1 cellular context compared by ENCODE assay signal in genomic region chr9:73009649-73010288, GRCh38.
TF ChIP-seq lines count a peak whose summit lies in the region.

No MANE protein-coding gene starts in this region.

TF ChIP-seq in K562, 482 proteins besides CTCF, POLR2A, EP300 and RAD21 (continued from another document and continues in another):
- no peak for TF ChIP-seq ZNF280B (CRISPR knock-in tag; IDR thresholded peaks at IDR 0.05)
- no peak for TF ChIP-seq ZNF224 (CRISPR knock-in tag; IDR thresholded peaks at IDR 0.05)
- TF ChIP-seq TCF3 (CRISPR knock-in tag; IDR thresholded peaks at IDR 0.05): peak; percentile 83
- no peak for TF ChIP-seq ZBTB49 (CRISPR knock-in tag; IDR thresholded peaks at IDR 0.05; ENCODE audit: borderline replicate concordance)
- TF ChIP-seq ARID2 (IDR thresholded peaks at IDR 0.05): no peak
- no peak for TF ChIP-seq ETS1 (conservative IDR thresholded peaks at IDR 0.05; ENCODE audit: control insufficient read depth, low read depth, low read length)
- TF ChIP-seq, protein P1, sequence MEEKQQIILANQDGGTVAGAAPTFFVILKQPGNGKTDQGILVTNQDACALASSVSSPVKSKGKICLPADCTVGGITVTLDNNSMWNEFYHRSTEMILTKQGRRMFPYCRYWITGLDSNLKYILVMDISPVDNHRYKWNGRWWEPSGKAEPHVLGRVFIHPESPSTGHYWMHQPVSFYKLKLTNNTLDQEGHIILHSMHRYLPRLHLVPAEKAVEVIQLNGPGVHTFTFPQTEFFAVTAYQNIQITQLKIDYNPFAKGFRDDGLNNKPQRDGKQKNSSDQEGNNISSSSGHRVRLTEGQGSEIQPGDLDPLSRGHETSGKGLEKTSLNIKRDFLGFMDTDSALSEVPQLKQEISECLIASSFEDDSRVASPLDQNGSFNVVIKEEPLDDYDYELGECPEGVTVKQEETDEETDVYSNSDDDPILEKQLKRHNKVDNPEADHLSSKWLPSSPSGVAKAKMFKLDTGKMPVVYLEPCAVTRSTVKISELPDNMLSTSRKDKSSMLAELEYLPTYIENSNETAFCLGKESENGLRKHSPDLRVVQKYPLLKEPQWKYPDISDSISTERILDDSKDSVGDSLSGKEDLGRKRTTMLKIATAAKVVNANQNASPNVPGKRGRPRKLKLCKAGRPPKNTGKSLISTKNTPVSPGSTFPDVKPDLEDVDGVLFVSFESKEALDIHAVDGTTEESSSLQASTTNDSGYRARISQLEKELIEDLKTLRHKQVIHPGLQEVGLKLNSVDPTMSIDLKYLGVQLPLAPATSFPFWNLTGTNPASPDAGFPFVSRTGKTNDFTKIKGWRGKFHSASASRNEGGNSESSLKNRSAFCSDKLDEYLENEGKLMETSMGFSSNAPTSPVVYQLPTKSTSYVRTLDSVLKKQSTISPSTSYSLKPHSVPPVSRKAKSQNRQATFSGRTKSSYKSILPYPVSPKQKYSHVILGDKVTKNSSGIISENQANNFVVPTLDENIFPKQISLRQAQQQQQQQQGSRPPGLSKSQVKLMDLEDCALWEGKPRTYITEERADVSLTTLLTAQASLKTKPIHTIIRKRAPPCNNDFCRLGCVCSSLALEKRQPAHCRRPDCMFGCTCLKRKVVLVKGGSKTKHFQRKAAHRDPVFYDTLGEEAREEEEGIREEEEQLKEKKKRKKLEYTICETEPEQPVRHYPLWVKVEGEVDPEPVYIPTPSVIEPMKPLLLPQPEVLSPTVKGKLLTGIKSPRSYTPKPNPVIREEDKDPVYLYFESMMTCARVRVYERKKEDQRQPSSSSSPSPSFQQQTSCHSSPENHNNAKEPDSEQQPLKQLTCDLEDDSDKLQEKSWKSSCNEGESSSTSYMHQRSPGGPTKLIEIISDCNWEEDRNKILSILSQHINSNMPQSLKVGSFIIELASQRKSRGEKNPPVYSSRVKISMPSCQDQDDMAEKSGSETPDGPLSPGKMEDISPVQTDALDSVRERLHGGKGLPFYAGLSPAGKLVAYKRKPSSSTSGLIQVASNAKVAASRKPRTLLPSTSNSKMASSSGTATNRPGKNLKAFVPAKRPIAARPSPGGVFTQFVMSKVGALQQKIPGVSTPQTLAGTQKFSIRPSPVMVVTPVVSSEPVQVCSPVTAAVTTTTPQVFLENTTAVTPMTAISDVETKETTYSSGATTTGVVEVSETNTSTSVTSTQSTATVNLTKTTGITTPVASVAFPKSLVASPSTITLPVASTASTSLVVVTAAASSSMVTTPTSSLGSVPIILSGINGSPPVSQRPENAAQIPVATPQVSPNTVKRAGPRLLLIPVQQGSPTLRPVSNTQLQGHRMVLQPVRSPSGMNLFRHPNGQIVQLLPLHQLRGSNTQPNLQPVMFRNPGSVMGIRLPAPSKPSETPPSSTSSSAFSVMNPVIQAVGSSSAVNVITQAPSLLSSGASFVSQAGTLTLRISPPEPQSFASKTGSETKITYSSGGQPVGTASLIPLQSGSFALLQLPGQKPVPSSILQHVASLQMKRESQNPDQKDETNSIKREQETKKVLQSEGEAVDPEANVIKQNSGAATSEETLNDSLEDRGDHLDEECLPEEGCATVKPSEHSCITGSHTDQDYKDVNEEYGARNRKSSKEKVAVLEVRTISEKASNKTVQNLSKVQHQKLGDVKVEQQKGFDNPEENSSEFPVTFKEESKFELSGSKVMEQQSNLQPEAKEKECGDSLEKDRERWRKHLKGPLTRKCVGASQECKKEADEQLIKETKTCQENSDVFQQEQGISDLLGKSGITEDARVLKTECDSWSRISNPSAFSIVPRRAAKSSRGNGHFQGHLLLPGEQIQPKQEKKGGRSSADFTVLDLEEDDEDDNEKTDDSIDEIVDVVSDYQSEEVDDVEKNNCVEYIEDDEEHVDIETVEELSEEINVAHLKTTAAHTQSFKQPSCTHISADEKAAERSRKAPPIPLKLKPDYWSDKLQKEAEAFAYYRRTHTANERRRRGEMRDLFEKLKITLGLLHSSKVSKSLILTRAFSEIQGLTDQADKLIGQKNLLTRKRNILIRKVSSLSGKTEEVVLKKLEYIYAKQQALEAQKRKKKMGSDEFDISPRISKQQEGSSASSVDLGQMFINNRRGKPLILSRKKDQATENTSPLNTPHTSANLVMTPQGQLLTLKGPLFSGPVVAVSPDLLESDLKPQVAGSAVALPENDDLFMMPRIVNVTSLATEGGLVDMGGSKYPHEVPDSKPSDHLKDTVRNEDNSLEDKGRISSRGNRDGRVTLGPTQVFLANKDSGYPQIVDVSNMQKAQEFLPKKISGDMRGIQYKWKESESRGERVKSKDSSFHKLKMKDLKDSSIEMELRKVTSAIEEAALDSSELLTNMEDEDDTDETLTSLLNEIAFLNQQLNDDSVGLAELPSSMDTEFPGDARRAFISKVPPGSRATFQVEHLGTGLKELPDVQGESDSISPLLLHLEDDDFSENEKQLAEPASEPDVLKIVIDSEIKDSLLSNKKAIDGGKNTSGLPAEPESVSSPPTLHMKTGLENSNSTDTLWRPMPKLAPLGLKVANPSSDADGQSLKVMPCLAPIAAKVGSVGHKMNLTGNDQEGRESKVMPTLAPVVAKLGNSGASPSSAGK (IDR thresholded peaks at IDR 0.05): no peak
- TF ChIP-seq FOXA1 (IDR thresholded peaks at IDR 0.05; ENCODE audit: borderline replicate concordance): no peak
- no peak for TF ChIP-seq POLR3A (IDR thresholded peaks at IDR 0.05; ENCODE audit: borderline replicate concordance, extremely low read depth, insufficient read depth, insufficient read length)
- TF ChIP-seq NR2C1 (IDR thresholded peaks at IDR 0.05): no peak
- no peak for TF ChIP-seq NR2C1 (tag; IDR thresholded peaks at IDR 0.05)
- no peak for TF ChIP-seq CSDE1 (IDR thresholded peaks at IDR 0.05)
- peak; percentile 88 for TF ChIP-seq CBFA2T3 (IDR thresholded peaks at IDR 0.05)
- TF ChIP-seq ATF2 (CRISPR knock-in tag; IDR thresholded peaks at IDR 0.05): no peak
- TF ChIP-seq, protein P2, sequence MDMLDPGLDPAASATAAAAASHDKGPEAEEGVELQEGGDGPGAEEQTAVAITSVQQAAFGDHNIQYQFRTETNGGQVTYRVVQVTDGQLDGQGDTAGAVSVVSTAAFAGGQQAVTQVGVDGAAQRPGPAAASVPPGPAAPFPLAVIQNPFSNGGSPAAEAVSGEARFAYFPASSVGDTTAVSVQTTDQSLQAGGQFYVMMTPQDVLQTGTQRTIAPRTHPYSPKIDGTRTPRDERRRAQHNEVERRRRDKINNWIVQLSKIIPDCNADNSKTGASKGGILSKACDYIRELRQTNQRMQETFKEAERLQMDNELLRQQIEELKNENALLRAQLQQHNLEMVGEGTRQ (CRISPR knock-in tag; IDR thresholded peaks at IDR 0.05): peak; percentile 25; the same call in 1 of the 2 replicates
- TF ChIP-seq ZBTB11 (CRISPR knock-in tag; IDR thresholded peaks at IDR 0.05): no peak
- no peak for TF ChIP-seq PATZ1 (CRISPR knock-in tag; IDR thresholded peaks at IDR 0.05; ENCODE audit: borderline replicate concordance)
- no peak for TF ChIP-seq NRF1 (conservative IDR thresholded peaks at IDR 0.05 in 1 of 2, IDR thresholded peaks at IDR 0.05 in 1 of 2)
- no peak for TF ChIP-seq CCAR2 (IDR thresholded peaks at IDR 0.05; ENCODE audit: low read depth, low read length)
- TF ChIP-seq PRMT5 (CRISPR knock-in tag; IDR thresholded peaks at IDR 0.05): no peak
- TF ChIP-seq, protein P3, sequence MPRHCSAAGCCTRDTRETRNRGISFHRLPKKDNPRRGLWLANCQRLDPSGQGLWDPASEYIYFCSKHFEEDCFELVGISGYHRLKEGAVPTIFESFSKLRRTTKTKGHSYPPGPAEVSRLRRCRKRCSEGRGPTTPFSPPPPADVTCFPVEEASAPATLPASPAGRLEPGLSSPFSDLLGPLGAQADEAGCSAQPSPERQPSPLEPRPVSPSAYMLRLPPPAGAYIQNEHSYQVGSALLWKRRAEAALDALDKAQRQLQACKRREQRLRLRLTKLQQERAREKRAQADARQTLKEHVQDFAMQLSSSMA (CRISPR knock-in tag; IDR thresholded peaks at IDR 0.05): no peak
- TF ChIP-seq ZNF445 (CRISPR knock-in tag; IDR thresholded peaks at IDR 0.05; ENCODE audit: low read depth): no peak
- no peak for TF ChIP-seq ZNF12 (CRISPR knock-in tag; IDR thresholded peaks at IDR 0.05)
- no peak for TF ChIP-seq GTF2E2 (tag; IDR thresholded peaks at IDR 0.05)
- TF ChIP-seq SREBF1 (IDR thresholded peaks at IDR 0.05; ENCODE audit: borderline replicate concordance, low read depth, low read length): no peak
- peak; percentile 38 for TF ChIP-seq ZFP36 (IDR thresholded peaks at IDR 0.05; ENCODE audit: low read depth, low read length, partially characterized antibody)
